ENCODE assay signal across 20 cellular contexts in genomic region chr6:35798706-35799105, GRCh38. TPM values are rescaled to one million over a fixed set of nuclear protein-coding genes. Genes with fewer than 3 reads are reported as not detected.
DNase-seq lines count a peak whose midpoint lies in the region; ATAC-seq and TF ChIP-seq lines count a peak whose summit lies in the region.
"Had no signal": no experiment of that assay in that cellular context is flagged by ENCODE, and none has a peak within 500 bp of the region (broad histone marks: within the 10 kb centered on the region; RNA-seq: fewer than 3 reads in every experiment).

No MANE protein-coding gene starts in this region.

- H3K27ac ChIP-seq in H9 (ENCODE audit: insufficient read length, low read depth, low read length) (no peak overlapping the region), body of pancreas (peak overlapping the region; percentile 92 to 100 (median 97)), mesendoderm (ENCODE audit: low read depth, low read length) (no peak overlapping the region)

- H3K4ac ChIP-seq in H9 (ENCODE audit: low read depth, low read length) (no peak overlapping the region), mesendoderm (ENCODE audit: low read depth, low read length) (no peak overlapping the region)

- no peaks in the 10 kb centered on the region for H4K20me1 ChIP-seq in H9 (ENCODE audit: control insufficient read depth, insufficient read depth, insufficient read length)

- H4K91ac ChIP-seq in H9 (ENCODE audit: insufficient read length, low read depth, low read length): no peak overlapping the region

- H2AK5ac ChIP-seq in H9 (ENCODE audit: insufficient read length, low read length) (no peak overlapping the region), mesendoderm (ENCODE audit: low read length) (no peak overlapping the region)

- ATAC-seq in body of pancreas: no peak
- no peak for ATAC-seq in GM18873 (IDR thresholded peaks at IDR 0.05; ENCODE audit: low FRiP score, unreplicated experiment)
- ATAC-seq: GM12878 had no signal

- no peaks in the 10 kb centered on the region for H3K79me1 ChIP-seq in H9 (ENCODE audit: insufficient read depth, low read depth, low read length, poor library complexity, severe bottlenecking)
- no peaks in the 10 kb centered on the region for H3K79me1 ChIP-seq in mesendoderm (ENCODE audit: low read length)

- H3K4me3 Mint-ChIP-seq in H9: no peak overlapping the region
- H3K4me3 Mint-ChIP-seq: CD4-positive, alpha-beta memory T cell; HFFc6 had no signal

- no peak overlapping the region for H2BK120ac ChIP-seq in H9 (ENCODE audit: low read depth, low read length, poor library complexity, severe bottlenecking)
- no peak overlapping the region for H2BK120ac ChIP-seq in mesendoderm (ENCODE audit: low read depth, low read length)

- no peak overlapping the region for H2AFZ ChIP-seq in H9 (ENCODE audit: low read length)

- WGBS in H9 (ENCODE audit: extremely low coverage, insufficient read length, low lambda C conversion rate): no CpG with 5 or more reads among the region's 5 CpGs
- WGBS in body of pancreas, 2 donors: 42 to 43% methylated on average over 5 of the region's 5 CpGs
- WGBS in mesendoderm (ENCODE audit: extremely low coverage, insufficient coverage, low lambda C conversion rate): no CpG with 5 or more reads among the region's 5 CpGs

- H3K23ac ChIP-seq in H9 (ENCODE audit: insufficient read length, low read depth, low read length): no peak overlapping the region
- no peak overlapping the region for H3K23ac ChIP-seq in mesendoderm (ENCODE audit: low read length)

- DNase-seq in H9: no peak
- peak; percentile 52 to 71 (median 62) for DNase-seq in body of pancreas
- no peak for DNase-seq in mesendoderm
- no peak for DNase-seq in SK-N-DZ (ENCODE audit: low spot score)
- no peak for DNase-seq in activated CD4-positive, alpha-beta T cell treated with anti-CD3 and anti-CD28 coated beads, Interleukin-2, amount 50 U/mL, for 1 hour
- DNase-seq: C1 segment of cervical spinal cord; Calu3; CD4-positive, alpha-beta memory T cell; COR-L47; DMS79; EL; GDM1; HFFc6 had no signal

- H4K8ac ChIP-seq in H9 (replicated peaks; ENCODE audit: insufficient read length, low read depth, low read length) (no peak overlapping the region), mesendoderm (ENCODE audit: low read depth, low read length) (no peak overlapping the region)

- H3K23me2 ChIP-seq in H9 (ENCODE audit: insufficient read length, low read depth, low read length, poor library complexity, severe bottlenecking): no peaks in the 10 kb centered on the region

- peaks cover 0 to 2% (median 0%) of the 10 kb centered on the region in 3 experiments; a peak in 1 of 7 replicates for H3K36me3 Mint-ChIP-seq in H9 (ENCODE audit: insufficient read depth in 1 of 3, low read depth in 3 of 3)
- H3K36me3 Mint-ChIP-seq: CD4-positive, alpha-beta memory T cell had no signal

- H3K4me1 Mint-ChIP-seq in H9: peaks cover 23 to 24% of the 10 kb centered on the region in 2 experiments
- H3K4me1 Mint-ChIP-seq: CD4-positive, alpha-beta memory T cell had no signal

- H4K5ac ChIP-seq in H9 (ENCODE audit: insufficient read length, low read depth, low read length) (no peak overlapping the region), mesendoderm (ENCODE audit: low read length) (no peak overlapping the region)

- no peaks in the 10 kb centered on the region; a peak in 1 of 5 replicates for H3K9me3 Mint-ChIP-seq in H9
- H3K9me3 Mint-ChIP-seq: CD4-positive, alpha-beta memory T cell; HFFc6 had no signal

- H3K27me3 Mint-ChIP-seq in H9 (ENCODE audit: low read depth): peaks cover 2% of the 10 kb centered on the region; the same call in 1 of the 2 replicates

- no peaks in the 10 kb centered on the region for H3K27me3 ChIP-seq in H9 (ENCODE audit: insufficient read depth, low read length)
- H3K27me3 ChIP-seq in body of pancreas: no peaks in the 10 kb centered on the region
- no peaks in the 10 kb centered on the region for H3K27me3 ChIP-seq in mesendoderm (ENCODE audit: insufficient read depth, low read length, poor library complexity)

- H3K56ac ChIP-seq in H9 (ENCODE audit: insufficient read length, low read depth, low read length) (no peak overlapping the region), mesendoderm (ENCODE audit: low read length) (peak overlapping the region; percentile 7)

- H3K9me3 ChIP-seq in H9 (ENCODE audit: control insufficient read depth, low read depth, low read length) (no peaks in the 10 kb centered on the region), body of pancreas (no peaks in the 10 kb centered on the region)
- H3K9me3 ChIP-seq: HAP-1 had no signal

- H3T11ph ChIP-seq in H9 (ENCODE audit: low read length): no peak overlapping the region

- H3K9ac ChIP-seq in H9 (ENCODE audit: extremely low read depth, insufficient read length, low read length) (no peak overlapping the region), mesendoderm (ENCODE audit: low read length) (no peak overlapping the region)

- H3K36me3 ChIP-seq in body of pancreas (replicated peaks in 1 of 2; ENCODE audit: insufficient read depth in 1 of 2, low read depth in 2 of 2) (peaks cover 0 to 10% of the 10 kb centered on the region in 2 donors), mesendoderm (ENCODE audit: control insufficient read depth, insufficient read depth, low read length) (no peaks in the 10 kb centered on the region)
- H3K36me3 ChIP-seq: HAP-1 had no signal

- H3K4me2 ChIP-seq in H9 (ENCODE audit: insufficient read depth, insufficient read length, low read length) (no peak overlapping the region), mesendoderm (ENCODE audit: low read length) (no peak overlapping the region)

- H3K79me2 ChIP-seq in H9 (ENCODE audit: insufficient read depth, low read length) (no peaks in the 10 kb centered on the region), mesendoderm (ENCODE audit: control insufficient read depth, insufficient read depth, low read length) (no peaks in the 10 kb centered on the region)

- no peak overlapping the region for H3K14ac ChIP-seq in H9 (ENCODE audit: insufficient read depth, low read length)

- no peak overlapping the region; a peak in 2 of 7 replicates for H3K27ac Mint-ChIP-seq in H9
- H3K27ac Mint-ChIP-seq: HFFc6 had no signal

- H2BK5ac ChIP-seq in H9 (ENCODE audit: insufficient read length, low read length) (no peak overlapping the region), mesendoderm (ENCODE audit: low read length) (no peak overlapping the region)

- no peak for TF ChIP-seq CTCF in H9 (conservative IDR thresholded peaks at IDR 0.05)
- TF ChIP-seq CTCF in body of pancreas (IDR thresholded peaks at IDR 0.05): no peak

- intact Hi-C loops in body of pancreas (cut with DNase I): no loop called here

- no peak overlapping the region for H3K4me3 ChIP-seq in body of pancreas
- H3K4me3 ChIP-seq in mesendoderm (ENCODE audit: low read length): no peak overlapping the region
- H3K4me3 ChIP-seq: GM12878, HAP-1 had no signal

- H2BK12ac ChIP-seq in H9 (ENCODE audit: insufficient read length, low read depth, low read length): no peak overlapping the region

- TF ChIP-seq POLR2A in body of pancreas (IDR thresholded peaks at IDR 0.05): no peak

- H2BK20ac ChIP-seq in H9 (ENCODE audit: low read depth, low read length, poor library complexity, severe bottlenecking): no peak overlapping the region

- H2BK15ac ChIP-seq in H9 (ENCODE audit: low read depth, low read length): no peak overlapping the region
- H2BK15ac ChIP-seq in mesendoderm (replicated peaks; ENCODE audit: low read depth): no peak overlapping the region

- H3K4me1 ChIP-seq in H9 (ENCODE audit: insufficient read depth, low read length) (peaks cover 5% of the 10 kb centered on the region; the same call in 1 of the 2 replicates), body of pancreas (peaks cover 42% of the 10 kb centered on the region), mesendoderm (ENCODE audit: control insufficient read depth, low read depth, low read length) (peaks cover 7% of the 10 kb centered on the region)
- H3K4me1 ChIP-seq: HAP-1 had no signal

- H3K18ac ChIP-seq in H9 (ENCODE audit: insufficient read length, low read depth, low read length) (peak overlapping the region; percentile 5), mesendoderm (ENCODE audit: low read length) (no peak overlapping the region)

RNA-seq across cellular contexts. Expression of gene CLPS, which starts 1.6 kb away (rescaled TPM):
- total RNA-seq in H9 (2021) (not detected in 2 replicates), body of pancreas (over 10,000 TPM; 21,261 to 26,491 TPM)
- not detected for polyA plus RNA-seq in mesendoderm (2013, experiment 1 of 2)
- polyA plus RNA-seq in mesendoderm (2013, experiment 2 of 2): not detected
- polyA plus RNA-seq in SK-N-DZ (2014; cell fraction: cytosol; rRNA removed): not detected in 2 replicates
- not detected in 2 replicates for polyA plus RNA-seq in SK-N-DZ (2014; cell fraction: nucleus; rRNA removed)
- total RNA-seq: A172; A673; Calu3; CD4-positive, alpha-beta memory T cell; H4; HFFc6 had no signal
- polyA plus RNA-seq: BJ; CD4-positive, alpha-beta memory T cell; GM12878 had no signal

RNA-seq across cellular contexts. Expression of gene LHFPL5, which starts 6.4 kb away (rescaled TPM):
- total RNA-seq in H9 (2021) (not detected in 2 replicates), body of pancreas (1 to 10 TPM; 5.6 to 6.2 TPM)
- polyA plus RNA-seq in mesendoderm (2013, experiment 1 of 2): not detected
- not detected for polyA plus RNA-seq in mesendoderm (2013, experiment 2 of 2)
- 0.23 and 0.47 TPM in 2 replicates for polyA plus RNA-seq in SK-N-DZ (2014; cell fraction: cytosol; rRNA removed)
- 0.22 and 0.68 TPM in 2 replicates for polyA plus RNA-seq in SK-N-DZ (2014; cell fraction: nucleus; rRNA removed)
- total RNA-seq: A172; A673; CD4-positive, alpha-beta memory T cell; H4; HFFc6 had no signal
- polyA plus RNA-seq: BJ; CD4-positive, alpha-beta memory T cell; GM12878 had no signal

RNA-seq across cellular contexts. Expression of gene CLPSL1, which starts 17.9 kb away (rescaled TPM):
- not detected in 2 replicates for total RNA-seq in H9 (2021)
- 10 to 100 TPM in 1 of 2 donors, 1 to 10 TPM in 1; 7.8 to 11.9 TPM for total RNA-seq in body of pancreas
- not detected for polyA plus RNA-seq in mesendoderm (2013, experiment 1 of 2)
- not detected for polyA plus RNA-seq in mesendoderm (2013, experiment 2 of 2)
- not detected in 2 replicates for polyA plus RNA-seq in SK-N-DZ (2014; cell fraction: cytosol; rRNA removed)
- polyA plus RNA-seq in SK-N-DZ (2014; cell fraction: nucleus; rRNA removed): not detected in 2 replicates
- total RNA-seq: A172; A673; Calu3; CD4-positive, alpha-beta memory T cell; GM12878; H4; HFFc6 had no signal
- polyA plus RNA-seq: BJ; CD4-positive, alpha-beta memory T cell; GM12878 had no signal

RNA-seq across cellular contexts. Expression of gene CLPSL2, which starts 22.3 kb away (rescaled TPM):
- total RNA-seq in H9 (2021) (4.4 and 6.0 TPM in 2 replicates), body of pancreas (not detected)
- 1.7 TPM for polyA plus RNA-seq in mesendoderm (2013, experiment 1 of 2)
- 1.6 TPM for polyA plus RNA-seq in mesendoderm (2013, experiment 2 of 2)
- polyA plus RNA-seq in SK-N-DZ (2014; cell fraction: cytosol; rRNA removed): not detected in 2 replicates
- not detected in 2 replicates for polyA plus RNA-seq in SK-N-DZ (2014; cell fraction: nucleus; rRNA removed)
- total RNA-seq: A673; Calu3; CD4-positive, alpha-beta memory T cell; HFFc6 had no signal
- polyA plus RNA-seq: BJ; CD4-positive, alpha-beta memory T cell had no signal

Comparison
In these comparisons a context has a peak if more than half of its experiments do, and no peak if none do; other contexts are left out.
1. DNase-seq: peak in body of pancreas (4 of 4); none in H9 (single experiment), mesendoderm (single experiment), SK-N-DZ (single experiment) and activated CD4-positive, alpha-beta T cell treated with anti-CD3 and anti-CD28 coated beads, Interleukin-2, amount 50 U/mL, for 1 hour (single experiment).
2. H3K27ac ChIP-seq: peak in body of pancreas (4 of 4); none in H9 (single experiment) and mesendoderm (single experiment).
3. RNA of gene CLPS, which starts 1.6 kb away (total RNA-seq): 21,261 to 26,491 TPM in body of pancreas; not detected in H9; every median in the first group is over 1,000 times any median in the second.